In genomic region chr20:63625771-63626423, GRCh38 we compare ENCODE assay signal across 8 cellular contexts. TPM values are rescaled to one million over a fixed set of nuclear protein-coding genes. Genes with fewer than 3 reads are reported as not detected.
DNase-seq lines count a peak whose midpoint lies in the region; ATAC-seq and TF ChIP-seq lines count a peak whose summit lies in the region.

No MANE protein-coding gene starts in this region.

- H3K27me3 ChIP-seq in CD8-positive, alpha-beta memory T cell (ENCODE audit: insufficient read depth, low read length, poor library complexity, severe bottlenecking): no peaks in the 10 kb centered on the region
- H3K27me3 ChIP-seq in HL-60 (ENCODE audit: insufficient read depth, poor library complexity, severe bottlenecking) (no peaks in the 10 kb centered on the region), gastroesophageal sphincter (no peaks in the 10 kb centered on the region)

- peak overlapping the region; percentile 71 for H3K4me3 ChIP-seq in CD8-positive, alpha-beta memory T cell (ENCODE audit: low read length)
- H3K4me3 ChIP-seq in HL-60 (replicated peaks; ENCODE audit: insufficient read depth, low read length): peak overlapping the region; percentile 63
- H3K4me3 ChIP-seq in gastroesophageal sphincter: peak overlapping the region; percentile 83 to 96

- POLR2A ChIA-PET in CD8-positive, alpha-beta memory T cell (lab: Charles Lee): interaction anchor here (1.6 to 6.0 kb wide), 2 partner anchors 14 to 32 kb away, joined by 4 to 110 read pairs; partner anchors contain the start of gene RTEL1

- H3K36me3 Mint-ChIP-seq in CD8-positive, alpha-beta memory T cell: peaks cover 0 to 25% (median 8%) of the 10 kb centered on the region in 3 donors

- H3K9me3 Mint-ChIP-seq in CD8-positive, alpha-beta memory T cell: no peaks in the 10 kb centered on the region

- no peaks in the 10 kb centered on the region for H3K36me3 ChIP-seq in CD8-positive, alpha-beta memory T cell (ENCODE audit: insufficient read depth, low read length)
- H3K36me3 ChIP-seq in gastroesophageal sphincter: no peaks in the 10 kb centered on the region

- peak overlapping the region; percentile 84 to 97 (median 94) for H3K27ac Mint-ChIP-seq in CD8-positive, alpha-beta memory T cell

- 26 to 31% methylated on average over 10 of the region's 36 CpGs for WGBS in gastroesophageal sphincter (ENCODE audit: low coverage in 1 of 2), 2 donors

- no peak for TF ChIP-seq CTCF in HL-60 (IDR thresholded peaks at IDR 0.05; ENCODE audit: insufficient read depth, low read length)
- TF ChIP-seq CTCF in gastroesophageal sphincter (IDR thresholded peaks at IDR 0.05): no peak

- TF ChIP-seq EP300 in gastroesophageal sphincter (IDR thresholded peaks at IDR 0.05): no peak

- H3K4me1 ChIP-seq in CD8-positive, alpha-beta memory T cell (ENCODE audit: insufficient read depth, low read length): peaks cover 24% of the 10 kb centered on the region
- peaks cover 0 to 42% (median 19%) of the 10 kb centered on the region in 3 donors for H3K4me1 ChIP-seq in gastroesophageal sphincter

- peaks cover 36 to 47% (median 38%) of the 10 kb centered on the region in 3 donors for H3K4me1 Mint-ChIP-seq in CD8-positive, alpha-beta memory T cell

- CTCF ChIA-PET in CD8-positive, alpha-beta memory T cell (lab: Charles Lee): interaction anchor here (1.1 to 6.1 kb wide), 3 partner anchors 16 to 44 kb away, joined by 3 to 22 read pairs (median 5); no protein-coding TSS in a partner anchor

- TF ChIP-seq POLR2A in gastroesophageal sphincter (IDR thresholded peaks at IDR 0.05): no peak

- H3K27ac ChIP-seq in CD8-positive, alpha-beta memory T cell (ENCODE audit: low read depth, low read length): peak overlapping the region; percentile 81
- H3K27ac ChIP-seq in HL-60 (replicated peaks) (peak overlapping the region; percentile 84), gastroesophageal sphincter (peak overlapping the region; percentile 97 to 99 (median 98))

- peak overlapping the region; percentile 74 to 90 (median 79) for H3K4me3 Mint-ChIP-seq in CD8-positive, alpha-beta memory T cell

- H3K27me3 Mint-ChIP-seq in CD8-positive, alpha-beta memory T cell: no peaks in the 10 kb centered on the region

- H3K9me3 ChIP-seq in CD8-positive, alpha-beta memory T cell (ENCODE audit: low read length): no peaks in the 10 kb centered on the region
- no peaks in the 10 kb centered on the region for H3K9me3 ChIP-seq in gastroesophageal sphincter

- DNase-seq in CD8-positive, alpha-beta memory T cell: peak in 2 of 5 donors; percentile 30 to 63
- DNase-seq in HL-60 (ENCODE audit: low read depth in 1 of 2, low spot score in 1 of 2) (no peak), retina (peak; percentile 40), NCI-H526 treated with DMSO at 0.1 percent for 48 hours (lab: John Stamatoyannopoulos, UW) (no peak)
- peak; percentile 16 for DNase-seq in activated effector memory CD4-positive, alpha-beta T cell treated with Interleukin-2 at 50 U/mL for 16 hours
- no peak for DNase-seq in effector CD4-positive, alpha-beta T cell

- ATAC-seq in gastroesophageal sphincter (no peak), HG03439 (IDR thresholded peaks at IDR 0.05; ENCODE audit: unreplicated experiment) (no peak)

RNA-seq across cellular contexts. Expression of gene GMEB2, which starts 1.0 kb away (rescaled TPM):
- 10 to 100 TPM; 14.3 to 15.5 TPM for total RNA-seq in CD8-positive, alpha-beta memory T cell
- 14.8 TPM for polyA plus RNA-seq in CD8-positive, alpha-beta memory T cell
- total RNA-seq in gastroesophageal sphincter: 10 to 100 TPM in 3 of 4 donors, 1 to 10 TPM in 1; 9.8 to 16.1 (median 12.1) TPM

RNA-seq across cellular contexts. Expression of gene STMN3, which starts 27.3 kb away (rescaled TPM):
- total RNA-seq in CD8-positive, alpha-beta memory T cell: 10 to 100 TPM; 21.0 to 21.6 TPM
- 24.7 TPM for polyA plus RNA-seq in CD8-positive, alpha-beta memory T cell
- 10 to 100 TPM; 13.7 to 31.6 (median 17.0) TPM for total RNA-seq in gastroesophageal sphincter

RNA-seq across cellular contexts. Expression of gene RTEL1, which starts 32.2 kb away (rescaled TPM):
- 10 to 100 TPM; 52.3 to 54.5 TPM for total RNA-seq in CD8-positive, alpha-beta memory T cell
- 5.7 TPM for polyA plus RNA-seq in CD8-positive, alpha-beta memory T cell
- 10 to 100 TPM in 3 of 4 donors, 1 to 10 TPM in 1; 7.1 to 43.7 (median 18.7) TPM for total RNA-seq in gastroesophageal sphincter

RNA-seq across cellular contexts. Expression of gene HELZ2, which starts 51.9 kb away (rescaled TPM):
- total RNA-seq in CD8-positive, alpha-beta memory T cell: 1 to 10 TPM; 7.4 to 8.7 TPM
- 9.8 TPM for polyA plus RNA-seq in CD8-positive, alpha-beta memory T cell
- total RNA-seq in gastroesophageal sphincter: 10 to 100 TPM; 14.2 to 22.2 (median 20.2) TPM

Comparison
In these comparisons a context has a peak if more than half of its experiments do, and no peak if none do; other contexts are left out.
1. DNase-seq: peak in activated effector memory CD4-positive, alpha-beta T cell treated with Interleukin-2 at 50 U/mL for 16 hours (single experiment) and retina (single experiment); none in HL-60 (0 of 2), NCI-H526 treated with DMSO at 0.1 percent for 48 hours (single experiment) and effector CD4-positive, alpha-beta T cell (single experiment).
2. Peak in every context shown above with its lines, with median percentiles within 50 percentile points of each other: H3K27ac ChIP-seq and H3K4me3 ChIP-seq.